Comparison of ENCODE assay signal across 8 cellular contexts in genomic region chr1:66271904-66272254, GRCh38.
DNase-seq lines count a peak whose midpoint lies in the region; ATAC-seq lines count a peak whose summit lies in the region.

No MANE protein-coding gene starts in this region.

- H3K4me1 Mint-ChIP-seq in activated CD4-positive, alpha-beta T cell treated with anti-CD3 and anti-CD28 coated beads for 36 hours = peaks cover 76% of the 10 kb centered on the region
- H3K4me1 Mint-ChIP-seq in stimulated activated naive CD8-positive, alpha-beta T cell treated with anti-CD3 and anti-CD28 coated beads, Interleukin-15, amount 100 ng/mL, for 72 hours = peaks cover 69% of the 10 kb centered on the region

- peak; percentile 1 for ATAC-seq in activated CD4-positive, alpha-beta T cell treated with anti-CD3 and anti-CD28 coated beads for 36 hours
- ATAC-seq in stimulated activated naive CD8-positive, alpha-beta T cell treated with anti-CD3 and anti-CD28 coated beads, Interleukin-15, amount 100 ng/mL, for 72 hours = no peak
- no peak for ATAC-seq in HG02938 (IDR thresholded peaks at IDR 0.05; ENCODE audit: unreplicated experiment)
- no peak for ATAC-seq in HG03097 (IDR thresholded peaks at IDR 0.05; ENCODE audit: low FRiP score, unreplicated experiment)

- peak overlapping the region; percentile 47 for H3K4me3 Mint-ChIP-seq in activated CD4-positive, alpha-beta T cell treated with anti-CD3 and anti-CD28 coated beads for 36 hours
- peak overlapping the region; percentile 6 to 52 for H3K4me3 Mint-ChIP-seq in stimulated activated naive CD8-positive, alpha-beta T cell treated with anti-CD3 and anti-CD28 coated beads, Interleukin-15, amount 100 ng/mL, for 72 hours

- DNase-seq in activated CD4-positive, alpha-beta T cell treated with anti-CD3 and anti-CD28 coated beads for 36 hours = no peak
- DNase-seq in activated CD4-positive, alpha-beta T cell treated with anti-CD3 and anti-CD28 coated beads for 1 hour = no peak
- DNase-seq in amniotic epithelial cell (ENCODE audit: low read depth) = peak; percentile 59
- DNase-seq in islet precursor cell = peak; percentile 68
- no peak for DNase-seq in stimulated activated naive CD8-positive, alpha-beta T cell treated with anti-CD3 and anti-CD28 coated beads, Interleukin-15, amount 100 ng/mL, for 72 hours
- no peak for DNase-seq in activated gamma-delta T cell (lab: John Stamatoyannopoulos, UW)

- H3K9me3 Mint-ChIP-seq in activated CD4-positive, alpha-beta T cell treated with anti-CD3 and anti-CD28 coated beads for 36 hours (ENCODE audit: low read depth) = peaks cover under 1% of the 10 kb centered on the region
- no peaks in the 10 kb centered on the region for H3K9me3 Mint-ChIP-seq in stimulated activated naive CD8-positive, alpha-beta T cell treated with anti-CD3 and anti-CD28 coated beads, Interleukin-15, amount 100 ng/mL, for 72 hours

- POLR2A ChIA-PET in activated CD4-positive, alpha-beta T cell treated with anti-CD3 and anti-CD28 coated beads for 36 hours (lab: Charles Lee) = interaction anchor here (0.7 to 0.9 kb wide), 2 partner anchors 10 to 13 kb away, joined by 3 read pairs; no protein-coding TSS in a partner anchor

- peak overlapping the region; percentile 90 for H3K27ac Mint-ChIP-seq in activated CD4-positive, alpha-beta T cell treated with anti-CD3 and anti-CD28 coated beads for 36 hours
- H3K27ac Mint-ChIP-seq in stimulated activated naive CD8-positive, alpha-beta T cell treated with anti-CD3 and anti-CD28 coated beads, Interleukin-15, amount 100 ng/mL, for 72 hours = peak overlapping the region in 1 of 2 donors; percentile 47

- H3K36me3 Mint-ChIP-seq in activated CD4-positive, alpha-beta T cell treated with anti-CD3 and anti-CD28 coated beads for 36 hours (ENCODE audit: low read depth) = peaks cover 1% of the 10 kb centered on the region

- H3K27me3 Mint-ChIP-seq in activated CD4-positive, alpha-beta T cell treated with anti-CD3 and anti-CD28 coated beads for 36 hours = no peaks in the 10 kb centered on the region
- no peaks in the 10 kb centered on the region for H3K27me3 Mint-ChIP-seq in stimulated activated naive CD8-positive, alpha-beta T cell treated with anti-CD3 and anti-CD28 coated beads, Interleukin-15, amount 100 ng/mL, for 72 hours

- CTCF ChIA-PET in activated CD4-positive, alpha-beta T cell treated with anti-CD3 and anti-CD28 coated beads for 36 hours (lab: Charles Lee) = interaction anchor here (0.5 to 1.7 kb wide), 4 partner anchors 11 to 166 kb away, joined by 3 to 8 read pairs (median 4); no protein-coding TSS in a partner anchor

- intact Hi-C loops in activated CD4-positive, alpha-beta T cell treated with anti-CD3 and anti-CD28 coated beads for 36 hours (cut with DNase I, micrococcal nuclease) = loop anchor here (1.0 to 10.0 kb wide), 6 partner anchors 10 to 1307 kb away; partner anchors contain the start of gene JAK1 (in 1 of the 2)

Comparison
In these comparisons a context has a peak if more than half of its experiments do, and no peak if none do; other contexts are left out.
1. DNase-seq: peak in amniotic epithelial cell (single experiment) and islet precursor cell (single experiment); none in activated CD4-positive, alpha-beta T cell treated with anti-CD3 and anti-CD28 coated beads for 36 hours (single experiment), activated CD4-positive, alpha-beta T cell treated with anti-CD3 and anti-CD28 coated beads for 1 hour (single experiment), stimulated activated naive CD8-positive, alpha-beta T cell treated with anti-CD3 and anti-CD28 coated beads, Interleukin-15, amount 100 ng/mL, for 72 hours (0 of 2) and activated gamma-delta T cell (single experiment).